1 cellular context compared by ENCODE assay signal in the genomic region with DNA sequence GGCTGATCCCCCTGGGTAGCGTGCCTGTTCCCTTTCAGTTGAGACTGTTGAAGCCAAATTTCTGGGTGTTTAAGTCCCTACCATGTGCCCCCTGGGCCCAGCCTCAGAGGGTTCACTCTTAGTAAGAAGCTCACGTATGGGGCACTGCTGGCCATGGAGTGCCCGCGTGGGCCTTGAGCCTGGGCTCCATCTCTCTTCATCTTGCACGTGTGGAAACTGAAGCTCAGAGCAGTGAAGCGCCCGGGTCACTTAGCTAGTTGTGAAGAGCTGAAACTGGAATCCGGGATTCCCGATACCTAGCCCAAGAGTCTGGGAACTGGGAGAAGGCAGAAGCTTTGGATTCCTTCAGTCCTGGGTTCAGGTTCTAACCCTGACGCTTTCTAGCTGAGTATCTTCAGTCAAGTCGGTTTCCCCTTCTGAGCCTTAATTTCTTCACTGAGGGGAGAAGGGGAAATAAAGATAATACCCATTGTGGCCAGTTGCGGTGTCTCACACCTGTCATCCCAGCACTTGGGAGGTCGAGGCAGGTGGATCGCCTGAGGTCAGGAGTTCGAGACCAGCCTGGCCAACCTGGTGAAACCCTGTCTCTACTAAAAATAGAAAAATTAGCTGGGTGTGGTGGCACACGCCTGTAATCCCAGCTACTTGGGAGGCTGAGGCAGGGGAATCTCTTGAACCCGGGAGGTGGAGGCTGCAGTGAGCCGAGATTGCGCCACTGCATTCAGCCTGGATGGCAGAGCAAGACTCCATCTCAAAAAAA.
TF ChIP-seq lines count a peak whose summit lies in the region.

No MANE protein-coding gene starts in this region.

TF ChIP-seq in A549, 52 proteins besides CTCF, POLR2A, EP300 and RAD21 (continued from another document):
- peak; percentile 14; the same call in 1 of the 2 replicates for TF ChIP-seq EHF (CRISPR knock-in tag; IDR thresholded peaks at IDR 0.05)
- TF ChIP-seq ZNF302 (CRISPR knock-in tag; IDR thresholded peaks at IDR 0.05): peak; percentile 56; the same call in 1 of the 2 replicates
- peak; percentile 8; the same call in 1 of the 2 replicates for TF ChIP-seq HOXB13 (CRISPR knock-in tag; IDR thresholded peaks at IDR 0.05; ENCODE audit: low read depth)
- no peak for TF ChIP-seq JUNB (IDR thresholded peaks at IDR 0.05)
- TF ChIP-seq TP53 (CRISPR knock-in tag; IDR thresholded peaks at IDR 0.05): no peak
- TF ChIP-seq JUN (IDR thresholded peaks at IDR 0.05): no peak
- no peak for TF ChIP-seq MYC (IDR thresholded peaks at IDR 0.05; ENCODE audit: borderline replicate concordance, low read length)
- TF ChIP-seq CHD4 (IDR thresholded peaks at IDR 0.05; ENCODE audit: borderline replicate concordance): peak; percentile 62; the same call in 1 of the 2 replicates
- TF ChIP-seq ZC3H11A (IDR thresholded peaks at IDR 0.05): 0 out of 2 replicates have a peak, but pooled peaks have one; percentile 5
- no peak for TF ChIP-seq ZFP36 (IDR thresholded peaks at IDR 0.05; ENCODE audit: borderline replicate concordance, partially characterized antibody)
- TF ChIP-seq, protein P1, sequence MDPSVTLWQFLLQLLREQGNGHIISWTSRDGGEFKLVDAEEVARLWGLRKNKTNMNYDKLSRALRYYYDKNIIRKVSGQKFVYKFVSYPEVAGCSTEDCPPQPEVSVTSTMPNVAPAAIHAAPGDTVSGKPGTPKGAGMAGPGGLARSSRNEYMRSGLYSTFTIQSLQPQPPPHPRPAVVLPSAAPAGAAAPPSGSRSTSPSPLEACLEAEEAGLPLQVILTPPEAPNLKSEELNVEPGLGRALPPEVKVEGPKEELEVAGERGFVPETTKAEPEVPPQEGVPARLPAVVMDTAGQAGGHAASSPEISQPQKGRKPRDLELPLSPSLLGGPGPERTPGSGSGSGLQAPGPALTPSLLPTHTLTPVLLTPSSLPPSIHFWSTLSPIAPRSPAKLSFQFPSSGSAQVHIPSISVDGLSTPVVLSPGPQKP (IDR thresholded peaks at IDR 0.05; ENCODE audit: low read depth, low read length): no peak
- TF ChIP-seq NR3C1 (IDR thresholded peaks at IDR 0.05): no peak
- 0 out of 2 replicates have a peak, but pooled peaks have one; percentile 69 for TF ChIP-seq KDM1A (IDR thresholded peaks at IDR 0.05; ENCODE audit: low read depth)
TF ChIP-seq in A549: peak in this region for 6.
